In genomic region chr2:10367472-10368439, GRCh38 we compare ENCODE assay signal across 18 cellular contexts.
DNase-seq lines count a peak whose midpoint lies in the region; ATAC-seq and TF ChIP-seq lines count a peak whose summit lies in the region.
"Had no signal": no experiment of that assay in that cellular context is flagged by ENCODE, and none has a peak within 500 bp of the region (broad histone marks: within the 10 kb centered on the region; RNA-seq: fewer than 3 reads in every experiment).

No MANE protein-coding gene starts in this region.

- peak overlapping the region in 1 of 8 donors; percentile 4 for H3K4me3 Mint-ChIP-seq in CD4-positive, alpha-beta memory T cell
- no peak overlapping the region for H3K4me3 Mint-ChIP-seq in type B pancreatic cell
- H3K4me3 Mint-ChIP-seq: H9 had no signal

- no peaks in the 10 kb centered on the region for H3K36me3 ChIP-seq in CD4-positive, alpha-beta memory T cell (ENCODE audit: insufficient read depth, low read length)
- H3K36me3 ChIP-seq in body of pancreas (replicated peaks in 1 of 2; ENCODE audit: insufficient read depth in 1 of 2, low read depth in 2 of 2) (no peaks in the 10 kb centered on the region), lower lobe of right lung (peaks cover 7% of the 10 kb centered on the region)

- no peaks in the 10 kb centered on the region for H3K9me3 Mint-ChIP-seq in CD4-positive, alpha-beta memory T cell
- no peaks in the 10 kb centered on the region for H3K9me3 Mint-ChIP-seq in type B pancreatic cell
- H3K9me3 Mint-ChIP-seq: H9 had no signal

- peaks cover 26% of the 10 kb centered on the region for H3K4me1 ChIP-seq in CD4-positive, alpha-beta memory T cell (ENCODE audit: insufficient read depth, low read length)
- H3K4me1 ChIP-seq in body of pancreas (peaks cover 89% of the 10 kb centered on the region), lower lobe of right lung (peaks cover 62% of the 10 kb centered on the region)

- no peak overlapping the region for H3K4me3 ChIP-seq in CD4-positive, alpha-beta memory T cell (ENCODE audit: low read length in 2 of 2)
- no peak overlapping the region for H3K4me3 ChIP-seq in body of pancreas
- H3K4me3 ChIP-seq in lower lobe of right lung = no peak overlapping the region
- H3K4me3 ChIP-seq: PC-9 had no signal

- intact Hi-C loops in CD4-positive, alpha-beta memory T cell (cut with micrococcal nuclease) = loop anchor here (5.0 kb wide), 1 partner anchor 40 kb away; no protein-coding TSS in a partner anchor
- intact Hi-C loops in body of pancreas (cut with DNase I) = no loop called here
- intact Hi-C loops in lower lobe of right lung (cut with DNase I) = no loop called here

- H3K27me3 ChIP-seq in CD4-positive, alpha-beta memory T cell (ENCODE audit: insufficient read depth, low read length) = no peaks in the 10 kb centered on the region
- H3K27me3 ChIP-seq in body of pancreas (no peaks in the 10 kb centered on the region), lower lobe of right lung (ENCODE audit: low read depth) (no peaks in the 10 kb centered on the region)
- H3K27me3 ChIP-seq: BE2C had no signal

- no peaks in the 10 kb centered on the region for H3K9me3 ChIP-seq in CD4-positive, alpha-beta memory T cell (ENCODE audit: control insufficient read depth in 1 of 2, low read length in 2 of 2)
- no peaks in the 10 kb centered on the region for H3K9me3 ChIP-seq in body of pancreas
- no peaks in the 10 kb centered on the region for H3K9me3 ChIP-seq in lower lobe of right lung
- H3K9me3 ChIP-seq: BE2C had no signal

- no peak overlapping the region for H3K27ac ChIP-seq in CD4-positive, alpha-beta memory T cell (ENCODE audit: low read depth, low read length)
- H3K27ac ChIP-seq in body of pancreas (peak overlapping the region in 3 of 4 donors; percentile 66 to 72 (median 67)), lower lobe of right lung (peak overlapping the region; percentile 76)
- H3K27ac ChIP-seq: PC-9 had no signal

- H3K36me3 Mint-ChIP-seq in CD4-positive, alpha-beta memory T cell = peaks cover 0 to 13% of the 10 kb centered on the region in 2 donors
- H3K36me3 Mint-ChIP-seq in type B pancreatic cell = no peaks in the 10 kb centered on the region

- POLR2A ChIA-PET in CD4-positive, alpha-beta memory T cell (lab: Charles Lee; ENCODE audit: partially characterized antibody) = interaction anchor here (0.7 to 1.5 kb wide), 2 partner anchors 14 to 15 kb away, joined by 3 read pairs; no protein-coding TSS in a partner anchor

- peaks cover 14 to 66% (median 39%) of the 10 kb centered on the region in 4 donors for H3K4me1 Mint-ChIP-seq in CD4-positive, alpha-beta memory T cell
- peaks cover 13% of the 10 kb centered on the region for H3K4me1 Mint-ChIP-seq in type B pancreatic cell (ENCODE audit: unreplicated experiment)

- DNase-seq in CD4-positive, alpha-beta memory T cell = no peak
- DNase-seq in body of pancreas = no peak
- DNase-seq in lower lobe of right lung = no peak
- no peak for DNase-seq in type B pancreatic cell (ENCODE audit: extremely low spot score, unreplicated experiment)
- no peak for DNase-seq in GM20000 (ENCODE audit: low spot score)
- no peak for DNase-seq in germinal center (ENCODE audit: low spot score)
- DNase-seq: ACHN, DMS 273 treated with DMSO at 0.1 percent for 48 hours, H9, KG1, NCI-H1092 treated with DMSO at 0.1 percent for 48 hours, NCI-H1694, NCI-H345, NCI-H748 treated with DMSO at 0.1 percent for 48 hours, PC-9 had no signal

- TF ChIP-seq CTCF in body of pancreas (IDR thresholded peaks at IDR 0.05) = peak in 1 of 7 experiments; percentile 19
- no peak for TF ChIP-seq CTCF in lower lobe of right lung (IDR thresholded peaks at IDR 0.05)
- TF ChIP-seq CTCF in type B pancreatic cell (conservative IDR thresholded peaks at IDR 0.05) = no peak
- no peak for TF ChIP-seq CTCF in GM20000 (IDR thresholded peaks at IDR 0.05; ENCODE audit: extremely low read depth, missing control alignments)

- H3K27me3 Mint-ChIP-seq in CD4-positive, alpha-beta memory T cell = no peaks in the 10 kb centered on the region
- no peaks in the 10 kb centered on the region for H3K27me3 Mint-ChIP-seq in type B pancreatic cell

- 70 to 73% methylated on average over 14 to 16 of the region's 16 CpGs for WGBS in body of pancreas, 2 donors

- CTCF ChIA-PET in CD4-positive, alpha-beta memory T cell (lab: Charles Lee; ENCODE audit: partially characterized antibody) = interaction anchor here (1.0 to 1.7 kb wide), 2 partner anchors 12 to 42 kb away, joined by 4 to 6 read pairs; no protein-coding TSS in a partner anchor

- no peak for TF ChIP-seq POLR2A in body of pancreas (IDR thresholded peaks at IDR 0.05)

- peak overlapping the region in 4 of 7 donors; percentile 19 to 70 (median 46) for H3K27ac Mint-ChIP-seq in CD4-positive, alpha-beta memory T cell
- peak overlapping the region; percentile 17 for H3K27ac Mint-ChIP-seq in type B pancreatic cell

- no peak for ATAC-seq in body of pancreas
- ATAC-seq in lower lobe of right lung = no peak
- ATAC-seq in HG03025 (IDR thresholded peaks at IDR 0.05; ENCODE audit: low FRiP score, unreplicated experiment) = no peak
- no peak for ATAC-seq in HG02852 (IDR thresholded peaks at IDR 0.05; ENCODE audit: unreplicated experiment)
